ENCODE assay signal across 12 cellular contexts in genomic region chr2:163877316-163877715, GRCh38.
DNase-seq lines count a peak whose midpoint lies in the region; ATAC-seq, FAIRE-seq and TF ChIP-seq lines count a peak whose summit lies in the region.
"Had no signal": no experiment of that assay in that cellular context is flagged by ENCODE, and none has a peak within 500 bp of the region (broad histone marks: within the 10 kb centered on the region; RNA-seq: fewer than 3 reads in every experiment).

No MANE protein-coding gene starts in this region.

- no peak overlapping the region for H3K56ac ChIP-seq in mesendoderm (ENCODE audit: low read length)

- no CpG with 5 or more reads among the region's 3 CpGs for WGBS in mesendoderm (ENCODE audit: extremely low coverage, insufficient coverage, low lambda C conversion rate)
- WGBS in stomach, 5 donors, result 38 to 62% (median 55%) methylated on average over 3 of the region's 3 CpGs

- H3K36me3 ChIP-seq in mesendoderm (ENCODE audit: control insufficient read depth, insufficient read depth, low read length) (no peaks in the 10 kb centered on the region), stomach (no peaks in the 10 kb centered on the region)
- H3K36me3 ChIP-seq: neutrophil, upper lobe of left lung had no signal

- ATAC-seq in left lobe of liver, result no peak

- no peak overlapping the region for H3K18ac ChIP-seq in mesendoderm (ENCODE audit: low read length)

- no peaks in the 10 kb centered on the region for H3K9me3 ChIP-seq in stomach
- H3K9me3 ChIP-seq: neutrophil, upper lobe of left lung had no signal

- H3K4me3 ChIP-seq in mesendoderm (ENCODE audit: low read length) (no peak overlapping the region), stomach (no peak overlapping the region)
- H3K4me3 ChIP-seq: upper lobe of left lung had no signal

- DNase-seq in AG08395 (ENCODE audit: low spot score), result peak; percentile 38
- peak; percentile 22 for DNase-seq in HTR-8/SVneo (ENCODE audit: insufficient read length, low spot score)
- DNase-seq in dedifferentiated amniotic fluid mesenchymal stem cell (ENCODE audit: extremely low spot score), result peak; percentile 39
- DNase-seq in mesendoderm, result peak; percentile 10
- no peak for DNase-seq in NCI-H2107 treated with DMSO at 0.1 percent for 48 hours (lab: John Stamatoyannopoulos, UW; ENCODE audit: unreplicated experiment)
- DNase-seq in left lobe of liver (ENCODE audit: low spot score), result no peak
- no peak for DNase-seq in medulla oblongata (ENCODE audit: extremely low spot score)
- no peak for DNase-seq in stomach
- DNase-seq: activated T-cell treated with anti-CD3 and anti-CD28 coated beads, Interleukin-2, amount 50 U/mL, for 48 hours; NCI-H2029 had no signal

- no peak overlapping the region for H2AK5ac ChIP-seq in mesendoderm (ENCODE audit: low read length)

- H3K27ac ChIP-seq in mesendoderm (ENCODE audit: low read depth, low read length), result no peak overlapping the region
- no peak overlapping the region for H3K27ac ChIP-seq in stomach
- H3K27ac ChIP-seq: neutrophil, upper lobe of left lung had no signal

- TF ChIP-seq POLR2A in stomach (IDR thresholded peaks at IDR 0.05), result no peak

- no peak for FAIRE-seq in HTR-8/SVneo (lab: Jason Lieb, UNC)

- no peaks in the 10 kb centered on the region for H3K79me1 ChIP-seq in mesendoderm (ENCODE audit: low read length)

- no peaks in the 10 kb centered on the region for H3K27me3 ChIP-seq in mesendoderm (ENCODE audit: insufficient read depth, low read length, poor library complexity)
- no peaks in the 10 kb centered on the region for H3K27me3 ChIP-seq in stomach
- H3K27me3 ChIP-seq: neutrophil, upper lobe of left lung had no signal

- H4K8ac ChIP-seq in mesendoderm (ENCODE audit: low read depth, low read length), result no peak overlapping the region

- no peaks in the 10 kb centered on the region for H3K4me1 ChIP-seq in mesendoderm (ENCODE audit: control insufficient read depth, low read depth, low read length)
- H3K4me1 ChIP-seq in stomach, result no peaks in the 10 kb centered on the region
- H3K4me1 ChIP-seq: upper lobe of left lung had no signal

- H2BK120ac ChIP-seq in mesendoderm (ENCODE audit: low read depth, low read length), result no peak overlapping the region

- no peak for TF ChIP-seq EP300 in stomach (IDR thresholded peaks at IDR 0.05)

- H3K23ac ChIP-seq in mesendoderm (ENCODE audit: low read length), result no peak overlapping the region

- H2BK5ac ChIP-seq in mesendoderm (ENCODE audit: low read length), result no peak overlapping the region

- no peak overlapping the region for H4K5ac ChIP-seq in mesendoderm (ENCODE audit: low read length)

- H3K9ac ChIP-seq in mesendoderm (ENCODE audit: low read length), result no peak overlapping the region

- no peak overlapping the region for H3K4me2 ChIP-seq in mesendoderm (ENCODE audit: low read length)

- H2BK15ac ChIP-seq in mesendoderm (replicated peaks; ENCODE audit: low read depth), result no peak overlapping the region

- intact Hi-C loops in stomach (cut with DNase I; ENCODE audit: low total_unique reads), result no loop called here

- H3K4ac ChIP-seq in mesendoderm (ENCODE audit: low read depth, low read length), result no peak overlapping the region

- H3K79me2 ChIP-seq in mesendoderm (ENCODE audit: control insufficient read depth, insufficient read depth, low read length), result no peaks in the 10 kb centered on the region

- TF ChIP-seq CTCF in stomach (IDR thresholded peaks at IDR 0.05), result no peak

Comparison
In these comparisons a context has a peak if more than half of its experiments do, and no peak if none do; other contexts are left out.
1. DNase-seq: peak in AG08395 (single experiment), HTR-8/SVneo (single experiment), dedifferentiated amniotic fluid mesenchymal stem cell (single experiment) and mesendoderm (single experiment); none in NCI-H2107 treated with DMSO at 0.1 percent for 48 hours (single experiment), left lobe of liver (single experiment), medulla oblongata (single experiment) and stomach (single experiment).